ENCODE assay signal across 1 cellular context in the genomic region with DNA sequence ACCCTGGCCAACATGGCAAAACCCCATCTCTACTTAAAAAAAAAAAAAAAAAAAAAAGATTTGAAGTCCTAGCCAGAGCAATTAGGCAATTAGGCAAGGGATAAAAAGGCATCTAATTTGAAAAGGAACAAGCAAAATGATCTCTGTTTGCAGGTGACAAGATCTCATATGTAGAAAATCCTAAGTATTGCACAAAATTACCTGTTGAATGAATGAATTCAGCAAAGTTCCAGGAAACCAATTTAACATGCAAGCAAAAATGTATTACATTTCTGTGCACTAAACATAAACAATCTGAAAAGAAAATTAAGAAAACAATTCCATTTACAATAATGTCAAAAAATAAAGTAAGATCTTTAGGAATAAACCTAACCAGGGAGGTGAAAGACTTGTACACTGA.
TF ChIP-seq lines count a peak whose summit lies in the region.

No MANE protein-coding gene starts in this region.

TF ChIP-seq in HepG2, 621 proteins besides CTCF, POLR2A, EP300 and RAD21 (continued from another document):
- TF ChIP-seq, protein P1, sequence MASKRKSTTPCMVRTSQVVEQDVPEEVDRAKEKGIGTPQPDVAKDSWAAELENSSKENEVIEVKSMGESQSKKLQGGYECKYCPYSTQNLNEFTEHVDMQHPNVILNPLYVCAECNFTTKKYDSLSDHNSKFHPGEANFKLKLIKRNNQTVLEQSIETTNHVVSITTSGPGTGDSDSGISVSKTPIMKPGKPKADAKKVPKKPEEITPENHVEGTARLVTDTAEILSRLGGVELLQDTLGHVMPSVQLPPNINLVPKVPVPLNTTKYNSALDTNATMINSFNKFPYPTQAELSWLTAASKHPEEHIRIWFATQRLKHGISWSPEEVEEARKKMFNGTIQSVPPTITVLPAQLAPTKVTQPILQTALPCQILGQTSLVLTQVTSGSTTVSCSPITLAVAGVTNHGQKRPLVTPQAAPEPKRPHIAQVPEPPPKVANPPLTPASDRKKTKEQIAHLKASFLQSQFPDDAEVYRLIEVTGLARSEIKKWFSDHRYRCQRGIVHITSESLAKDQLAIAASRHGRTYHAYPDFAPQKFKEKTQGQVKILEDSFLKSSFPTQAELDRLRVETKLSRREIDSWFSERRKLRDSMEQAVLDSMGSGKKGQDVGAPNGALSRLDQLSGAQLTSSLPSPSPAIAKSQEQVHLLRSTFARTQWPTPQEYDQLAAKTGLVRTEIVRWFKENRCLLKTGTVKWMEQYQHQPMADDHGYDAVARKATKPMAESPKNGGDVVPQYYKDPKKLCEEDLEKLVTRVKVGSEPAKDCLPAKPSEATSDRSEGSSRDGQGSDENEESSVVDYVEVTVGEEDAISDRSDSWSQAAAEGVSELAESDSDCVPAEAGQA (IDR thresholded peaks at IDR 0.05; ENCODE audit: low read depth) = no peak
- TF ChIP-seq, protein P1 (CRISPR knock-in tag; IDR thresholded peaks at IDR 0.05; ENCODE audit: borderline replicate concordance) = no peak
- no peak for TF ChIP-seq SMC3 (IDR thresholded peaks at IDR 0.05; ENCODE audit: low read length)
- no peak for TF ChIP-seq PHB2 (IDR thresholded peaks at IDR 0.05; ENCODE audit: partially characterized antibody)
- no peak for TF ChIP-seq GPN1 (CRISPR knock-in tag; IDR thresholded peaks at IDR 0.05; ENCODE audit: borderline replicate concordance)
- no peak for TF ChIP-seq GZF1 (CRISPR knock-in tag; IDR thresholded peaks at IDR 0.05)
TF ChIP-seq in HepG2: peak in this region for 0.
